In the genomic region with DNA sequence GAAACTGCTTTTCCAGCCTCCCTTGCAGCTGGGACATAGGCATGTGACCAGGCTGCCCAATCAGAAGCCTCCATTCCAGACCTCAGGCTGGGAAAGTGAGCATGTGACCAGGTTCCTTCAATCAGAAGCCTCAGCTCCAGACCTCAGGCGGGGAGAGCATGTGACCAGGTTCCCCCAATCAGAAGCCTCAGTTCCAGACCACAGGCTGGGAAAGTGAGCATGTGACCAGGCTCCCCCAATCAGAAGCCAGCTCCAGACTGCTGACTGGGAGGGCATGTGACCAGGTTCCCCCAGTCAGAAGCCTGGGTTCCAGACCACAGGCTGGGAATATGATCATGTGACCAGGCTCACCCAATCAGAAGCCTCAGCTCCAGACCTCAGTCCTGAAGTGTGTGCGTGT, we compare ENCODE assay signal across 8 cellular contexts. TPM values are rescaled to one million over a fixed set of nuclear protein-coding genes. Genes with fewer than 3 reads are reported as not detected.
DNase-seq lines count a peak whose midpoint lies in the region; ATAC-seq and TF ChIP-seq lines count a peak whose summit lies in the region.
"Had no signal": no experiment of that assay in that cellular context is flagged by ENCODE, and none has a peak within 500 bp of the region (broad histone marks: within the 10 kb centered on the region; RNA-seq: fewer than 3 reads in every experiment).

No MANE protein-coding gene starts in this region.

- H3K27ac Mint-ChIP-seq in activated CD8-positive, alpha-beta T cell treated with anti-CD3 and anti-CD28 coated beads for 36 hours: peak overlapping the region; percentile 84
- peak overlapping the region; percentile 98 for H3K27ac Mint-ChIP-seq in stimulated activated naive CD8-positive, alpha-beta T cell treated with anti-CD3 and anti-CD28 coated beads, Interleukin-15, Interleukin-2, amounts not matched to agents 100 ng/mL and 50 ng/mL, for 24 hours
- H3K27ac Mint-ChIP-seq in Calu3 (ENCODE audit: unreplicated experiment): no peak overlapping the region

- H3K36me3 Mint-ChIP-seq in activated CD8-positive, alpha-beta T cell treated with anti-CD3 and anti-CD28 coated beads for 36 hours (ENCODE audit: low read depth): peaks cover 1% of the 10 kb centered on the region
- H3K36me3 Mint-ChIP-seq in stimulated activated naive CD8-positive, alpha-beta T cell treated with anti-CD3 and anti-CD28 coated beads, Interleukin-15, Interleukin-2, amounts not matched to agents 100 ng/mL and 50 ng/mL, for 24 hours (ENCODE audit: low read depth): no peaks in the 10 kb centered on the region
- H3K36me3 Mint-ChIP-seq in Calu3 (ENCODE audit: insufficient read depth, unreplicated experiment): peaks cover 5% of the 10 kb centered on the region

- peak; percentile 47 for DNase-seq in stimulated activated CD4-positive, alpha-beta T cell treated with anti-CD3 and anti-CD28 coated beads, Interleukin-15, amount 100 ng/mL, for 24 hours
- no peak for DNase-seq in stimulated activated CD4-positive, alpha-beta T cell treated with anti-CD3 and anti-CD28 coated beads, Interleukin-4, amount 100 ng/mL, for 1 hour
- DNase-seq in activated CD8-positive, alpha-beta T cell treated with anti-CD3 and anti-CD28 coated beads for 36 hours: peak; percentile 62
- no peak for DNase-seq in superior temporal gyrus (ENCODE audit: extremely low spot score)
- DNase-seq in Calu3: no peak
- DNase-seq: activated CD4-positive, CD25-positive, alpha-beta regulatory T cell; cerebellar nuclear complex had no signal

- no peak for ATAC-seq in activated CD8-positive, alpha-beta T cell treated with anti-CD3 and anti-CD28 coated beads for 36 hours

- peaks cover 5% of the 10 kb centered on the region for H3K9me3 Mint-ChIP-seq in activated CD8-positive, alpha-beta T cell treated with anti-CD3 and anti-CD28 coated beads for 36 hours
- H3K9me3 Mint-ChIP-seq in stimulated activated naive CD8-positive, alpha-beta T cell treated with anti-CD3 and anti-CD28 coated beads, Interleukin-15, Interleukin-2, amounts not matched to agents 100 ng/mL and 50 ng/mL, for 24 hours: no peaks in the 10 kb centered on the region
- H3K9me3 Mint-ChIP-seq in Calu3 (ENCODE audit: low read depth, unreplicated experiment): no peaks in the 10 kb centered on the region

- peak overlapping the region; percentile 31 for H3K4me3 Mint-ChIP-seq in activated CD8-positive, alpha-beta T cell treated with anti-CD3 and anti-CD28 coated beads for 36 hours
- peak overlapping the region; percentile 72 for H3K4me3 Mint-ChIP-seq in stimulated activated naive CD8-positive, alpha-beta T cell treated with anti-CD3 and anti-CD28 coated beads, Interleukin-15, Interleukin-2, amounts not matched to agents 100 ng/mL and 50 ng/mL, for 24 hours
- H3K4me3 Mint-ChIP-seq in Calu3 (ENCODE audit: low read depth, unreplicated experiment): no peak overlapping the region

- POLR2A ChIA-PET in activated CD8-positive, alpha-beta T cell treated with anti-CD3 and anti-CD28 coated beads for 36 hours (lab: Charles Lee): interaction anchor here (1.1 to 8.1 kb wide), 10 partner anchors 12 to 83 kb away, joined by 3 to 122 read pairs (median 8); partner anchors contain the start of genes IL2RB and RAC2

- intact Hi-C loops in activated CD8-positive, alpha-beta T cell treated with anti-CD3 and anti-CD28 coated beads for 36 hours (cut with micrococcal nuclease): no loop called here
- intact Hi-C loops in Calu3 (cut with micrococcal nuclease; ENCODE audit: unreplicated experiment): loop anchor here (10.0 kb wide), 1 partner anchor 93 kb away; no protein-coding TSS in a partner anchor

- H3K27me3 Mint-ChIP-seq in activated CD8-positive, alpha-beta T cell treated with anti-CD3 and anti-CD28 coated beads for 36 hours: no peaks in the 10 kb centered on the region
- H3K27me3 Mint-ChIP-seq in stimulated activated naive CD8-positive, alpha-beta T cell treated with anti-CD3 and anti-CD28 coated beads, Interleukin-15, Interleukin-2, amounts not matched to agents 100 ng/mL and 50 ng/mL, for 24 hours: peaks cover 7% of the 10 kb centered on the region
- H3K27me3 Mint-ChIP-seq in Calu3 (ENCODE audit: unreplicated experiment): peaks cover 60% of the 10 kb centered on the region

- peaks cover 89% of the 10 kb centered on the region for H3K4me1 Mint-ChIP-seq in activated CD8-positive, alpha-beta T cell treated with anti-CD3 and anti-CD28 coated beads for 36 hours (ENCODE audit: low read depth)
- H3K4me1 Mint-ChIP-seq in stimulated activated naive CD8-positive, alpha-beta T cell treated with anti-CD3 and anti-CD28 coated beads, Interleukin-15, Interleukin-2, amounts not matched to agents 100 ng/mL and 50 ng/mL, for 24 hours (ENCODE audit: low read depth): peaks cover 95% of the 10 kb centered on the region
- H3K4me1 Mint-ChIP-seq in Calu3 (ENCODE audit: low read depth, unreplicated experiment): peaks cover 3% of the 10 kb centered on the region

- BruUV-seq in Calu3 (replicated peaks; lab: Mats Ljungman, UMichigan): no TSS peak

- no peak for TF ChIP-seq CTCF in activated CD8-positive, alpha-beta T cell treated with anti-CD3 and anti-CD28 coated beads for 36 hours (IDR thresholded peaks at IDR 0.05)
- TF ChIP-seq CTCF in Calu3 (IDR thresholded peaks at IDR 0.05; ENCODE audit: unreplicated experiment): no peak

- CTCF ChIA-PET in activated CD8-positive, alpha-beta T cell treated with anti-CD3 and anti-CD28 coated beads for 36 hours (lab: Charles Lee): interaction anchor here (0.9 to 8.8 kb wide), 9 partner anchors 11 to 83 kb away, joined by 3 to 119 read pairs (median 5); partner anchors contain the start of gene IL2RB
- CTCF ChIA-PET in Calu3 (lab: Charles Lee): interaction anchor here (1.1 kb wide), 1 partner anchor 38 kb away, joined by 3 read pairs; no protein-coding TSS in a partner anchor

RNA-seq across cellular contexts. Expression of gene IL2RB, which starts 11.7 kb away (rescaled TPM):
- total RNA-seq in activated CD8-positive, alpha-beta T cell treated with anti-CD3 and anti-CD28 coated beads for 36 hours: 100 to 1,000 TPM; 263 to 268 TPM
- total RNA-seq in Calu3 (2022): not detected in 2 replicates

RNA-seq across cellular contexts. Expression of gene C1QTNF6, which starts 26.6 kb away (rescaled TPM):
- total RNA-seq in activated CD8-positive, alpha-beta T cell treated with anti-CD3 and anti-CD28 coated beads for 36 hours: 1 to 10 TPM; 6.4 TPM
- total RNA-seq in Calu3 (2022): 6.2 and 7.5 TPM in 2 replicates

RNA-seq across cellular contexts. Expression of gene SSTR3, which starts 50.8 kb away (rescaled TPM):
- total RNA-seq in activated CD8-positive, alpha-beta T cell treated with anti-CD3 and anti-CD28 coated beads for 36 hours: 1 to 10 TPM; 7.9 to 8.5 TPM
- total RNA-seq in Calu3 (2022): not detected in 2 replicates

RNA-seq across cellular contexts. Expression of gene TMPRSS6, which starts 51.9 kb away (rescaled TPM):
- 10 to 100 TPM; 11.3 to 12.4 TPM for total RNA-seq in activated CD8-positive, alpha-beta T cell treated with anti-CD3 and anti-CD28 coated beads for 36 hours
- total RNA-seq in Calu3 (2022): not detected in 2 replicates

Comparison
In these comparisons a context has a peak if more than half of its experiments do, and no peak if none do; other contexts are left out.
1. DNase-seq: peak in stimulated activated CD4-positive, alpha-beta T cell treated with anti-CD3 and anti-CD28 coated beads, Interleukin-15, amount 100 ng/mL, for 24 hours (single experiment) and activated CD8-positive, alpha-beta T cell treated with anti-CD3 and anti-CD28 coated beads for 36 hours (single experiment); none in stimulated activated CD4-positive, alpha-beta T cell treated with anti-CD3 and anti-CD28 coated beads, Interleukin-4, amount 100 ng/mL, for 1 hour (single experiment), superior temporal gyrus (single experiment) and Calu3 (single experiment).
2. RNA of gene IL2RB, which starts 11.7 kb away (total RNA-seq): 263 to 268 TPM in activated CD8-positive, alpha-beta T cell treated with anti-CD3 and anti-CD28 coated beads for 36 hours; not detected in Calu3; every median in the first group is over 100 times any median in the second.